In genomic region chr13:90107658-90108057, GRCh38 we compare ENCODE assay signal across 18 cellular contexts.
DNase-seq lines count a peak whose midpoint lies in the region; ATAC-seq, FAIRE-seq and TF ChIP-seq lines count a peak whose summit lies in the region.
"Had no signal": no experiment of that assay in that cellular context is flagged by ENCODE, and none has a peak within 500 bp of the region (broad histone marks: within the 10 kb centered on the region; RNA-seq: fewer than 3 reads in every experiment).

No MANE protein-coding gene starts in this region.

- H3K9me3 ChIP-seq in mucosa of descending colon (no peaks in the 10 kb centered on the region), small intestine (ENCODE audit: control insufficient read depth, low read depth) (no peaks in the 10 kb centered on the region), spleen (peaks cover 0 to 14% (median 2%) of the 10 kb centered on the region in 8 donors)
- H3K9me3 ChIP-seq: Caco-2 had no signal

- intact Hi-C loops in mucosa of descending colon (cut with DNase I, micrococcal nuclease) (no loop called here), spleen (cut with DNase I; ENCODE audit: low total_unique reads) (no loop called here)

- H3K36me3 ChIP-seq in mucosa of descending colon (ENCODE audit: low read depth), result no peaks in the 10 kb centered on the region
- no peaks in the 10 kb centered on the region for H3K36me3 ChIP-seq in small intestine (ENCODE audit: control insufficient read depth in 2 of 2, insufficient read depth in 2 of 2, low read length in 2 of 2)
- no peaks in the 10 kb centered on the region for H3K36me3 ChIP-seq in spleen

- no peaks in the 10 kb centered on the region for H3K4me1 ChIP-seq in mucosa of descending colon (ENCODE audit: low read depth)
- no peaks in the 10 kb centered on the region for H3K4me1 ChIP-seq in small intestine (ENCODE audit: control insufficient read depth in 2 of 2, insufficient read depth in 1 of 2, low read depth in 1 of 2, low read length in 1 of 2)
- no peaks in the 10 kb centered on the region for H3K4me1 ChIP-seq in spleen
- H3K4me1 ChIP-seq: Caco-2 had no signal

- H3K27ac ChIP-seq in small intestine (ENCODE audit: low read depth in 1 of 2, low read length in 1 of 2), result no peak overlapping the region
- no peak overlapping the region for H3K27ac ChIP-seq in spleen
- H3K27ac ChIP-seq: C4-2B had no signal

- FAIRE-seq in RCC 7860 (lab: Jason Lieb, UNC) (no peak), small intestine (lab: Jason Lieb, UNC) (no peak)
- FAIRE-seq: A204.1, GM12892, GM18507 had no signal

- TF ChIP-seq CTCF in mucosa of descending colon (IDR thresholded peaks at IDR 0.05), result no peak
- TF ChIP-seq CTCF in spleen (IDR thresholded peaks at IDR 0.05 in 8 of 11, conservative IDR thresholded peaks at IDR 0.05 in 3 of 11), result no peak

- no peak overlapping the region for H3K4me3 ChIP-seq in mucosa of descending colon
- no peak overlapping the region for H3K4me3 ChIP-seq in small intestine (ENCODE audit: low read depth in 1 of 2, low read length in 2 of 2)
- H3K4me3 ChIP-seq in spleen, result no peak overlapping the region

- DNase-seq in RCC 7860 (ENCODE audit: low spot score) (peak; percentile 19), mucosa of descending colon (peak in 2 of 3 donors; percentile 25 to 41), small intestine (peak; percentile 6), spleen (no peak), HCEC 1CT (no peak)
- DNase-seq: AML-193; Caco-2; CD4-positive, alpha-beta T cell; DMS153; DMS79; GDM1; GOT3; H7 had no signal

- TF ChIP-seq POLR2A in spleen (IDR thresholded peaks at IDR 0.05), result no peak

- WGBS in small intestine, 3 donors, result 15 to 65% (median 34%) methylated on average over 2 of the region's 2 CpGs
- 79 to 90% (median 85%) methylated on average over 2 of the region's 2 CpGs for WGBS in spleen, 5 donors

- ATAC-seq in mucosa of descending colon (peak; percentile 70), GM21619 (IDR thresholded peaks at IDR 0.05; ENCODE audit: unreplicated experiment) (no peak)

- H3K27me3 ChIP-seq in small intestine (ENCODE audit: control insufficient read depth in 2 of 2, insufficient read depth in 2 of 2, low read length in 2 of 2) (no peaks in the 10 kb centered on the region), spleen (replicated peaks in 1 of 7) (no peaks in the 10 kb centered on the region)

Comparison
In these comparisons a context has a peak if more than half of its experiments do, and no peak if none do; other contexts are left out.
1. DNase-seq: peak in RCC 7860 (single experiment), mucosa of descending colon (2 of 3) and small intestine (single experiment); none in spleen (single experiment) and HCEC 1CT (single experiment).